ENCODE assay signal across 14 cellular contexts in the genomic region with DNA sequence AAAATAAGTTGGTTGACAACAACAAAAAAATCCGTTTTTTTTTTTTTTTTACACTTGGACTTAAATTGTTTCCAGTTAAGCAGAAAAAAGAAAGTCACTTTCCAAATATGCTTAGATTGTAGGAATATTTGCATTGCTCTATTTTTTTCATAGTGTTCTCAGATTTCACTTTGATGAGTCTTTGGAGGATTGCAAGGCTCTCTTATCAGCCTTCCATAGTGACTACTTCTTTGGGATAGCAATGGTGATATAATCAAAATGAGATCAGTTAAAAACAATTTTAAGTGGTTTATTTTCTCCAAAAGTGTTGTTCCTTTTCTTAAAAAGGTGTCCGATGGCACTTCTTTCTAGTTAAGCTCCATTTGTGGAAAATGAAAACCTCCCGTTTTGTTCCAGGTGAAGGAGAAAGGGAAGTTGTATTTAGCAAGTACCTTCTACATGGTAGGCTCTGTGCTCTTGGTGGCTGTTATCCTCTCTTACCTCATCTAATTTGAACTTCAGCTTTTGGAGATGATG. TPM values are rescaled to one million over a fixed set of nuclear protein-coding genes. Genes with fewer than 3 reads are reported as not detected.
A peak's percentile ranks its signal among the peaks of the same experiment; 100 is the strongest.
DNase-seq lines count a peak whose midpoint lies in the region; ATAC-seq, FAIRE-seq and TF ChIP-seq lines count a peak whose summit lies in the region.
"Had no signal": no experiment of that assay in that cellular context is flagged by ENCODE, and none has a peak within 500 bp of the region (broad histone marks: within the 10 kb centered on the region; RNA-seq: fewer than 3 reads in every experiment).

No MANE protein-coding gene starts in this region.

- DNase-seq in T-helper 2 cell treated with Interferon-gamma antibody and Interleukin-4, amounts not matched to agents 5 μg/mL and 100 μg/mL, for 36 hours (ENCODE audit: low spot score), result no peak
- DNase-seq in T-helper 2 cell (no peak), astrocyte (ENCODE audit: low read depth) (peak; percentile 72), pons (ENCODE audit: low spot score) (peak; percentile 63), NCI-H2029 treated with DMSO at 0.1 percent for 48 hours (lab: John Stamatoyannopoulos, UW) (no peak)
- DNase-seq: 8988T; activated CD4-positive, alpha-beta T cell treated with anti-CD3 and anti-CD28 coated beads for 4 hours; aorta; NCI-H1105 had no signal

- H3K4me2 ChIP-seq in astrocyte (ENCODE audit: low read length), result peak overlapping the region; percentile 77

- no peak overlapping the region for H2AFZ ChIP-seq in astrocyte (ENCODE audit: low read depth, low read length)

- H3K79me2 ChIP-seq in astrocyte (ENCODE audit: insufficient read depth, low read length), result peaks cover 6% of the 10 kb centered on the region

- H3K27me3 Mint-ChIP-seq in T-helper 2 cell treated with Interferon-gamma antibody and Interleukin-4, amounts not matched to agents 5 μg/mL and 100 μg/mL, for 36 hours (ENCODE audit: low read depth), result peaks cover 5% of the 10 kb centered on the region
- peaks cover 17% of the 10 kb centered on the region for H3K27me3 Mint-ChIP-seq in astrocyte (ENCODE audit: low read depth, unreplicated experiment)

- no peaks in the 10 kb centered on the region for H3K9me3 Mint-ChIP-seq in T-helper 2 cell treated with Interferon-gamma antibody and Interleukin-4, amounts not matched to agents 5 μg/mL and 100 μg/mL, for 36 hours
- peaks cover 4% of the 10 kb centered on the region for H3K9me3 Mint-ChIP-seq in astrocyte (ENCODE audit: unreplicated experiment)

- H3K4me3 ChIP-seq in HUES48 (ENCODE audit: low read depth, low read length) (peak overlapping the region; percentile 79), astrocyte (ENCODE audit: insufficient read depth, low read depth, low read length) (peak overlapping the region; percentile 32)

- ATAC-seq in HG02973 (IDR thresholded peaks at IDR 0.05; ENCODE audit: unreplicated experiment), result no peak
- ATAC-seq in GM18867 (IDR thresholded peaks at IDR 0.05; ENCODE audit: unreplicated experiment), result no peak

- H3K36me3 ChIP-seq in HUES48 (ENCODE audit: control insufficient read depth, insufficient read depth, low read length), result no peaks in the 10 kb centered on the region
- H3K36me3 ChIP-seq in astrocyte (ENCODE audit: insufficient read depth, low read length), result no peaks in the 10 kb centered on the region

- H3K4me3 Mint-ChIP-seq in T-helper 2 cell treated with Interferon-gamma antibody and Interleukin-4, amounts not matched to agents 5 μg/mL and 100 μg/mL, for 36 hours, result peak overlapping the region; percentile 52
- H3K4me3 Mint-ChIP-seq in astrocyte (ENCODE audit: unreplicated experiment), result no peak overlapping the region

- H3K4me1 ChIP-seq in HUES48 (ENCODE audit: control insufficient read depth, insufficient read depth, low read length), result peaks cover 50% of the 10 kb centered on the region
- H3K4me1 ChIP-seq in astrocyte (ENCODE audit: insufficient read depth, low read length), result peaks cover 30% of the 10 kb centered on the region

- H3K36me3 Mint-ChIP-seq in T-helper 2 cell treated with Interferon-gamma antibody and Interleukin-4, amounts not matched to agents 5 μg/mL and 100 μg/mL, for 36 hours (ENCODE audit: low read depth), result no peaks in the 10 kb centered on the region
- no peaks in the 10 kb centered on the region for H3K36me3 Mint-ChIP-seq in astrocyte (ENCODE audit: low read depth, unreplicated experiment)

- no peak overlapping the region for H3K27ac Mint-ChIP-seq in T-helper 2 cell treated with Interferon-gamma antibody and Interleukin-4, amounts not matched to agents 5 μg/mL and 100 μg/mL, for 36 hours
- H3K27ac Mint-ChIP-seq in astrocyte (ENCODE audit: unreplicated experiment), result no peak overlapping the region

- H3K27ac ChIP-seq in HUES48 (ENCODE audit: low read depth, low read length) (peak overlapping the region; percentile 21), astrocyte (ENCODE audit: low read depth, low read length) (peak overlapping the region; percentile 9)

- H3K27me3 ChIP-seq in HUES48 (ENCODE audit: control insufficient read depth, insufficient read depth, low read length) (peaks cover 28% of the 10 kb centered on the region), astrocyte (ENCODE audit: insufficient read depth, low read length) (peaks cover 9% of the 10 kb centered on the region)

- H3K9me3 ChIP-seq in HUES48 (ENCODE audit: control insufficient read depth, insufficient read depth, low read length), result no peaks in the 10 kb centered on the region
- no peaks in the 10 kb centered on the region for H3K9me3 ChIP-seq in astrocyte (ENCODE audit: insufficient read depth, low read depth, low read length)

- peaks cover 40% of the 10 kb centered on the region for H3K4me1 Mint-ChIP-seq in T-helper 2 cell treated with Interferon-gamma antibody and Interleukin-4, amounts not matched to agents 5 μg/mL and 100 μg/mL, for 36 hours (ENCODE audit: low read depth)
- peaks cover 15% of the 10 kb centered on the region for H3K4me1 Mint-ChIP-seq in astrocyte (ENCODE audit: low read depth, unreplicated experiment)

- H4K20me1 ChIP-seq in astrocyte (ENCODE audit: insufficient read depth, low read length), result no peaks in the 10 kb centered on the region

- no peak for TF ChIP-seq CTCF in astrocyte (IDR thresholded peaks at IDR 0.05; ENCODE audit: insufficient read depth, low read depth, low read length)

- no peak overlapping the region for H3K9ac ChIP-seq in HUES48 (ENCODE audit: low read depth, low read length)
- H3K9ac ChIP-seq in astrocyte (ENCODE audit: low read length), result no peak overlapping the region

- no peak for FAIRE-seq in astrocyte (lab: Jason Lieb, UNC)
- FAIRE-seq: islet of Langerhans had no signal

RNA-seq across cellular contexts. Expression of gene RASGRF2, which starts 3.9 kb away (rescaled TPM):
- 8.0 and 8.5 TPM in 2 replicates for total RNA-seq in astrocyte
- total RNA-seq: SK-MEL-5 had no signal

Comparison
In these comparisons a context has a peak if more than half of its experiments do, and no peak if none do; other contexts are left out.
1. DNase-seq: peak in astrocyte (single experiment) and pons (single experiment); none in T-helper 2 cell treated with Interferon-gamma antibody and Interleukin-4, amounts not matched to agents 5 μg/mL and 100 μg/mL, for 36 hours (single experiment), T-helper 2 cell (0 of 5) and NCI-H2029 treated with DMSO at 0.1 percent for 48 hours (single experiment).